Comparison of ENCODE assay signal across 29 cellular contexts in genomic region chr19:57324992-57325391, GRCh38.
"Had no signal": no experiment of that assay in that cellular context is flagged by ENCODE, and none has a peak within 500 bp of the region (broad histone marks: within the 10 kb centered on the region; RNA-seq: fewer than 3 reads in every experiment).

No MANE protein-coding gene starts in this region.

- H3K27ac ChIP-seq: colonic mucosa, coronary artery, dorsolateral prefrontal cortex, epithelial cell of prostate, esophagus muscularis mucosa, esophagus squamous epithelium, foreskin keratinocyte, gastrocnemius medialis, gastroesophageal sphincter, heart left ventricle, hepatocyte had no signal

- H3K27me3 ChIP-seq: colonic mucosa, dorsolateral prefrontal cortex, esophagus muscularis mucosa, esophagus squamous epithelium, foreskin keratinocyte, gastrocnemius medialis, gastroesophageal sphincter, heart left ventricle, hepatocyte had no signal

- H3K4me2 ChIP-seq: hepatocyte had no signal

- H2AFZ ChIP-seq: hepatocyte had no signal

- ATAC-seq: effector memory CD8-positive, alpha-beta T cell; esophagus mucosa; foreskin keratinocyte; gastrocnemius medialis; gastroesophageal sphincter; heart left ventricle had no signal

- H3K27me3 Mint-ChIP-seq: dendritic cell treated with granulocyte-macrophage colony-stimulating factor and Interleukin-4, amounts not matched to agents 40 ng/mL and 50 ng/mL, for 4 days; effector memory CD8-positive, alpha-beta T cell had no signal

- H3K4me3 Mint-ChIP-seq: dendritic cell treated with granulocyte-macrophage colony-stimulating factor and Interleukin-4, amounts not matched to agents 40 ng/mL and 50 ng/mL, for 4 days; effector memory CD8-positive, alpha-beta T cell; endodermal cell had no signal

- FAIRE-seq: colon, endometrium, endothelial cell of umbilical vein, frontal cortex had no signal

- DNase-seq: colonic mucosa; cortex of kidney; dermis blood vessel endothelial cell; dorsolateral prefrontal cortex; effector CD4-positive, alpha-beta T cell; effector CD8-positive, alpha-beta T cell; effector memory CD4-positive, alpha-beta T cell; effector memory CD8-positive, alpha-beta T cell; endodermal cell; erythroblast; esophagus squamous epithelium; foreskin fibroblast; foreskin keratinocyte; foreskin melanocyte; gastrocnemius medialis; glutamatergic neuron; head of caudate nucleus; heart left ventricle had no signal

- H3K9me3 ChIP-seq: colonic mucosa had no signal

- H3K27ac Mint-ChIP-seq: dendritic cell treated with granulocyte-macrophage colony-stimulating factor and Interleukin-4, amounts not matched to agents 40 ng/mL and 50 ng/mL, for 4 days; effector memory CD8-positive, alpha-beta T cell; endodermal cell had no signal

- H3K4me1 ChIP-seq: colonic mucosa had no signal

- H3K4me3 ChIP-seq: colonic mucosa, coronary artery, dorsolateral prefrontal cortex, esophagus muscularis mucosa, esophagus squamous epithelium, gastrocnemius medialis, gastroesophageal sphincter, heart left ventricle, hepatocyte had no signal
